8 cellular contexts compared by ENCODE assay signal in genomic region chr3:45224824-45225464, GRCh38.
DNase-seq lines count a peak whose midpoint lies in the region; ATAC-seq and TF ChIP-seq lines count a peak whose summit lies in the region.

No MANE protein-coding gene starts in this region.

- ATAC-seq in GM18867 (IDR thresholded peaks at IDR 0.05; ENCODE audit: unreplicated experiment) (peak; percentile 39), HG03442 (IDR thresholded peaks at IDR 0.05; ENCODE audit: unreplicated experiment) (peak; percentile 31)

- TF ChIP-seq CTCF in brain microvascular endothelial cell (IDR thresholded peaks at IDR 0.05; ENCODE audit: low read depth, low read length, missing control alignments) = peak; percentile 65

- in situ Hi-C loops in brain microvascular endothelial cell (cut with HindIII; ENCODE audit: low pct_ligation_motif_present, low sequenced_read_pairs) = no loop called here

- H3K9ac ChIP-seq in iPS-15b (ENCODE audit: low read depth, low read length) (peak overlapping the region; percentile 82), rectal smooth muscle tissue (ENCODE audit: low read length) (peak overlapping the region; percentile 34)

- H3K9me3 ChIP-seq in iPS-15b (ENCODE audit: control insufficient read depth, insufficient read depth, low read length) = no peaks in the 10 kb centered on the region

- no peaks in the 10 kb centered on the region for H3K36me3 ChIP-seq in brain microvascular endothelial cell (replicated peaks)
- no peaks in the 10 kb centered on the region for H3K36me3 ChIP-seq in iPS-15b (ENCODE audit: control insufficient read depth, insufficient read depth, low read length)
- no peaks in the 10 kb centered on the region for H3K36me3 ChIP-seq in rectal smooth muscle tissue (ENCODE audit: control insufficient read depth, insufficient read depth, low read length)

- H3K4me1 ChIP-seq in iPS-15b (ENCODE audit: control insufficient read depth, insufficient read depth, low read length) = peaks cover 7% of the 10 kb centered on the region
- H3K4me1 ChIP-seq in rectal smooth muscle tissue (ENCODE audit: control insufficient read depth, insufficient read depth, low read length) = peaks cover 2% of the 10 kb centered on the region

- H3K4me3 ChIP-seq in brain microvascular endothelial cell (ENCODE audit: low read depth, low read length) = peak overlapping the region; percentile 66
- H3K4me3 ChIP-seq in iPS-15b (ENCODE audit: low read depth, low read length) = peak overlapping the region; percentile 83
- H3K4me3 ChIP-seq in rectal smooth muscle tissue (ENCODE audit: low read length) = peak overlapping the region; percentile 62

- DNase-seq in C1 segment of cervical spinal cord (lab: John Stamatoyannopoulos, UW) = peak in 13 of 14 donors; percentile 13 to 77 (median 57)
- peak; percentile 66 for DNase-seq in RPMI8226
- peak; percentile 53 for DNase-seq in brain microvascular endothelial cell
- no peak for DNase-seq in DMS153 treated with DMSO at 0.1 percent for 48 hours (lab: John Stamatoyannopoulos, UW; ENCODE audit: unreplicated experiment)

- H3K27me3 ChIP-seq in brain microvascular endothelial cell (replicated peaks) (peaks cover 3% of the 10 kb centered on the region), iPS-15b (ENCODE audit: control insufficient read depth, insufficient read depth, low read length) (peaks cover 4% of the 10 kb centered on the region), rectal smooth muscle tissue (ENCODE audit: control insufficient read depth, insufficient read depth, low read length) (no peaks in the 10 kb centered on the region)

- H3K27ac ChIP-seq in brain microvascular endothelial cell = no peak overlapping the region
- H3K27ac ChIP-seq in rectal smooth muscle tissue (ENCODE audit: low read depth, low read length) = no peak overlapping the region
